26 cellular contexts compared by ENCODE assay signal in genomic region chr12:93059288-93059687, GRCh38.
A peak's percentile ranks its signal among the peaks of the same experiment; 100 is the strongest.
DNase-seq lines count a peak whose midpoint lies in the region; ATAC-seq, FAIRE-seq and TF ChIP-seq lines count a peak whose summit lies in the region.
"Had no signal": no experiment of that assay in that cellular context is flagged by ENCODE, and none has a peak within 500 bp of the region (broad histone marks: within the 10 kb centered on the region; RNA-seq: fewer than 3 reads in every experiment).

No MANE protein-coding gene starts in this region.

- TF ChIP-seq EP300 in GM12878 (IDR thresholded peaks at IDR 0.05; ENCODE audit: borderline replicate concordance in 1 of 2, control insufficient read depth in 1 of 2, low read depth in 2 of 2, low read length in 2 of 2): no peak

- no peaks in the 10 kb centered on the region for H3K79me2 ChIP-seq in GM12878 (ENCODE audit: control insufficient read depth, insufficient read depth, low read length)

- CTCF ChIA-PET in GM12878 (lab: Yijun Ruan, JAX): interaction anchor here (0.7 to 0.9 kb wide), 2 partner anchors 33 to 71 kb away, joined by 3 read pairs; no protein-coding TSS in a partner anchor

- H3K27ac Mint-ChIP-seq in CD14-positive monocyte: peak overlapping the region in 4 of 7 donors; percentile 66 to 78 (median 72)
- peak overlapping the region; percentile 25 for H3K27ac Mint-ChIP-seq in stimulated activated memory B cell treated with anti-CD40 and anti-IgM and Interleukin-4, amounts not matched to agents 10 μg/mL and 1 μg/mL and 100 μg/mL, for 72 hours
- H3K27ac Mint-ChIP-seq: B cell; CD8-positive, alpha-beta memory T cell; H9; HFFc6 had no signal

- DNase-seq in CD14-positive monocyte (ENCODE audit: low spot score): no peak
- DNase-seq in GM18507 (ENCODE audit: extremely low spot score, insufficient read length, low read depth): no peak
- no peak for DNase-seq in GM12878 (ENCODE audit: low read depth, low spot score)
- DNase-seq in NOMO-1 treated with DMSO at 0.1 percent for 48 hours (lab: John Stamatoyannopoulos, UW; ENCODE audit: unreplicated experiment): no peak
- no peak for DNase-seq in activated CD4-positive, alpha-beta T cell treated with anti-CD3 and anti-CD28 coated beads, Interleukin-2, amount 50 U/mL, for 48 hours
- no peak for DNase-seq in pancreas
- DNase-seq: Calu3; CD8-positive, alpha-beta memory T cell; DMS79 treated with DMSO at 0.1 percent for 48 hours; GF-D8; GM23248; H9; HFFc6; MM.1S; NCI-H1694; NCI-H2029 treated with DMSO at 0.1 percent for 48 hours; NCI-H446 treated with DMSO at 0.1 percent for 48 hours; NCI-H526; SHP77 had no signal

- TF ChIP-seq RAD21 in GM12878 (IDR thresholded peaks at IDR 0.05; ENCODE audit: insufficient read depth, low read depth, low read length): no peak

- peaks cover 42% of the 10 kb centered on the region for H3K4me1 Mint-ChIP-seq in CD14-positive monocyte
- peaks cover 23% of the 10 kb centered on the region for H3K4me1 Mint-ChIP-seq in stimulated activated memory B cell treated with anti-CD40 and anti-IgM and Interleukin-4, amounts not matched to agents 10 μg/mL and 1 μg/mL and 100 μg/mL, for 72 hours
- H3K4me1 Mint-ChIP-seq: CD8-positive, alpha-beta memory T cell had no signal

- TF ChIP-seq POLR2A in GM12878 (IDR thresholded peaks at IDR 0.05; ENCODE audit: low read depth, low read length): no peak

- H3K4me1 ChIP-seq in GM12878 (ENCODE audit: control insufficient read depth, insufficient read depth, low read length) (peaks cover 26% of the 10 kb centered on the region), pancreas (no peaks in the 10 kb centered on the region)

- H3K36me3 Mint-ChIP-seq in CD14-positive monocyte: no peaks in the 10 kb centered on the region
- no peaks in the 10 kb centered on the region for H3K36me3 Mint-ChIP-seq in stimulated activated memory B cell treated with anti-CD40 and anti-IgM and Interleukin-4, amounts not matched to agents 10 μg/mL and 1 μg/mL and 100 μg/mL, for 72 hours
- H3K36me3 Mint-ChIP-seq: CD8-positive, alpha-beta memory T cell had no signal

- RAD21 ChIA-PET in GM12878 (lab: Charles Lee; ENCODE audit: unreplicated experiment): interaction anchor here (0.8 kb wide), 2 partner anchors 321 to 360 kb away, joined by 3 to 4 read pairs; no protein-coding TSS in a partner anchor

- WGBS in GM12878 (ENCODE audit: insufficient coverage, insufficient replicate concordance, low lambda C conversion rate, missing lambda C conversion rate): 100% methylated on average over 2 of the region's 2 CpGs
- 83 to 88% methylated on average over 2 of the region's 2 CpGs for WGBS in pancreas, 2 donors

- FAIRE-seq in GM18507 (lab: Jason Lieb, UNC): peak; percentile 45
- no peak for FAIRE-seq in GM12878 (lab: Jason Lieb, UNC)
- FAIRE-seq in pancreas (lab: Jason Lieb, UNC): no peak
- FAIRE-seq: HTR-8/SVneo had no signal

- no peak overlapping the region for H3K4me3 ChIP-seq in GM12878
- H3K4me3 ChIP-seq in pancreas: no peak overlapping the region
- H3K4me3 ChIP-seq: GM23248 had no signal

- H3K36me3 ChIP-seq in GM12878 (ENCODE audit: control insufficient read depth in 2 of 2, insufficient read depth in 2 of 2, low read length in 1 of 2) (no peaks in the 10 kb centered on the region), pancreas (no peaks in the 10 kb centered on the region)

- no peaks in the 10 kb centered on the region for H4K20me1 ChIP-seq in GM12878 (ENCODE audit: control insufficient read depth, insufficient read depth)

- H2AFZ ChIP-seq in GM12878 (ENCODE audit: control insufficient read depth, low read depth, low read length): no peak overlapping the region
- H2AFZ ChIP-seq: GM23248 had no signal

- H3K9me3 ChIP-seq in GM12878 (replicated peaks; ENCODE audit: control insufficient read depth, insufficient read depth, low read length) (no peaks in the 10 kb centered on the region), pancreas (no peaks in the 10 kb centered on the region)

- no peaks in the 10 kb centered on the region for H3K27me3 ChIP-seq in GM12878 (replicated peaks in 1 of 2; ENCODE audit: control insufficient read depth in 2 of 2, insufficient read depth in 2 of 2, low read length in 1 of 2)
- no peaks in the 10 kb centered on the region for H3K27me3 ChIP-seq in pancreas

- no TSS peak for BruUV-seq in GM12878 (replicated peaks; lab: Mats Ljungman, UMichigan)

- no peaks in the 10 kb centered on the region for H3K9me3 Mint-ChIP-seq in CD14-positive monocyte
- H3K9me3 Mint-ChIP-seq in stimulated activated memory B cell treated with anti-CD40 and anti-IgM and Interleukin-4, amounts not matched to agents 10 μg/mL and 1 μg/mL and 100 μg/mL, for 72 hours: no peaks in the 10 kb centered on the region
- H3K9me3 Mint-ChIP-seq: H9, HFFc6 had no signal

- intact Hi-C loops in CD14-positive monocyte (cut with micrococcal nuclease) (no loop called here), GM12878 (cut with micrococcal nuclease; ENCODE audit: unreplicated experiment) (no loop called here), pancreas (cut with DNase I) (no loop called here)

- POLR2A ChIA-PET in GM12878 (lab: Charles Lee): interaction anchor here (1.1 to 1.2 kb wide), 2 partner anchors 16 to 36 kb away, joined by 3 to 4 read pairs; no protein-coding TSS in a partner anchor

- H3K27ac ChIP-seq in GM12878 (ENCODE audit: control insufficient read depth, insufficient read depth) (no peak overlapping the region), pancreas (no peak overlapping the region)
- H3K27ac ChIP-seq: C4-2B, GM23248, KMS-11, RWPE1 had no signal

- in situ Hi-C loops in GM12878 (cut with MboI): no loop called here

- SMC1A ChIA-PET in GM12878 (lab: Charles Lee; ENCODE audit: uncharacterized antibody, unreplicated experiment): interaction anchor here (0.9 to 1.1 kb wide), 4 partner anchors 10 to 322 kb away, joined by 3 to 5 read pairs (median 4); no protein-coding TSS in a partner anchor

- H3K4me2 ChIP-seq in GM12878 (ENCODE audit: control insufficient read depth, insufficient read depth): peak overlapping the region; percentile 67; the same call in 1 of the 2 replicates

- TF ChIP-seq CTCF in CD14-positive monocyte (IDR thresholded peaks at IDR 0.05): no peak
- no peak for TF ChIP-seq CTCF in GM12878 (IDR thresholded peaks at IDR 0.05 in 2 of 3, conservative IDR thresholded peaks at IDR 0.05 in 1 of 3; ENCODE audit: control insufficient read depth in 2 of 3, extremely low read depth in 1 of 3, insufficient read depth in 1 of 3, low read depth in 3 of 3, low read length in 3 of 3)
- TF ChIP-seq CTCF in pancreas (IDR thresholded peaks at IDR 0.05): no peak

- peaks cover 6 to 11% (median 9%) of the 10 kb centered on the region in 3 donors for H3K27me3 Mint-ChIP-seq in CD14-positive monocyte (ENCODE audit: low read depth in 3 of 3)
- H3K27me3 Mint-ChIP-seq in stimulated activated memory B cell treated with anti-CD40 and anti-IgM and Interleukin-4, amounts not matched to agents 10 μg/mL and 1 μg/mL and 100 μg/mL, for 72 hours: peaks cover 13% of the 10 kb centered on the region

- ATAC-seq in GM12878 (no peak), pancreas (no peak)
- ATAC-seq in stimulated activated memory B cell treated with anti-CD40 and anti-IgM and Interleukin-4, amounts not matched to agents 10 μg/mL and 1 μg/mL and 100 μg/mL, for 72 hours: no peak
- ATAC-seq: Panc1 had no signal

- H3K4me3 Mint-ChIP-seq in CD14-positive monocyte: no peak overlapping the region
- no peak overlapping the region for H3K4me3 Mint-ChIP-seq in stimulated activated memory B cell treated with anti-CD40 and anti-IgM and Interleukin-4, amounts not matched to agents 10 μg/mL and 1 μg/mL and 100 μg/mL, for 72 hours
- H3K4me3 Mint-ChIP-seq: B cell; CD8-positive, alpha-beta memory T cell; H9; HFFc6 had no signal

- H3K9ac ChIP-seq in GM12878 (ENCODE audit: control insufficient read depth, insufficient read depth, low read length): no peak overlapping the region
- H3K9ac ChIP-seq: GM23248, KMS-11 had no signal

TF ChIP-seq in GM12878, 131 proteins besides CTCF, POLR2A, EP300 and RAD21:
- TF ChIP-seq, protein P1, sequence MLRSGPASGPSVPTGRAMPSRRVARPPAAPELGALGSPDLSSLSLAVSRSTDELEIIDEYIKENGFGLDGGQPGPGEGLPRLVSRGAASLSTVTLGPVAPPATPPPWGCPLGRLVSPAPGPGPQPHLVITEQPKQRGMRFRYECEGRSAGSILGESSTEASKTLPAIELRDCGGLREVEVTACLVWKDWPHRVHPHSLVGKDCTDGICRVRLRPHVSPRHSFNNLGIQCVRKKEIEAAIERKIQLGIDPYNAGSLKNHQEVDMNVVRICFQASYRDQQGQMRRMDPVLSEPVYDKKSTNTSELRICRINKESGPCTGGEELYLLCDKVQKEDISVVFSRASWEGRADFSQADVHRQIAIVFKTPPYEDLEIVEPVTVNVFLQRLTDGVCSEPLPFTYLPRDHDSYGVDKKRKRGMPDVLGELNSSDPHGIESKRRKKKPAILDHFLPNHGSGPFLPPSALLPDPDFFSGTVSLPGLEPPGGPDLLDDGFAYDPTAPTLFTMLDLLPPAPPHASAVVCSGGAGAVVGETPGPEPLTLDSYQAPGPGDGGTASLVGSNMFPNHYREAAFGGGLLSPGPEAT (IDR thresholded peaks at IDR 0.05; ENCODE audit: low read depth): no peak
- TF ChIP-seq ZNF274 (IDR thresholded peaks at IDR 0.05; ENCODE audit: insufficient read depth, insufficient read length) (no peak), RBBP5 (conservative IDR thresholded peaks at IDR 0.05) (no peak), BCL11A (IDR thresholded peaks at IDR 0.05; ENCODE audit: low read depth, low read length) (no peak)
- TF ChIP-seq, protein P2, sequence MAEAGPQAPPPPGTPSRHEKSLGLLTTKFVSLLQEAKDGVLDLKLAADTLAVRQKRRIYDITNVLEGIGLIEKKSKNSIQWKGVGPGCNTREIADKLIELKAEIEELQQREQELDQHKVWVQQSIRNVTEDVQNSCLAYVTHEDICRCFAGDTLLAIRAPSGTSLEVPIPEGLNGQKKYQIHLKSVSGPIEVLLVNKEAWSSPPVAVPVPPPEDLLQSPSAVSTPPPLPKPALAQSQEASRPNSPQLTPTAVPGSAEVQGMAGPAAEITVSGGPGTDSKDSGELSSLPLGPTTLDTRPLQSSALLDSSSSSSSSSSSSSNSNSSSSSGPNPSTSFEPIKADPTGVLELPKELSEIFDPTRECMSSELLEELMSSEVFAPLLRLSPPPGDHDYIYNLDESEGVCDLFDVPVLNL (IDR thresholded peaks at IDR 0.05; ENCODE audit: low read depth, low read length): no peak
